In the genomic region with DNA sequence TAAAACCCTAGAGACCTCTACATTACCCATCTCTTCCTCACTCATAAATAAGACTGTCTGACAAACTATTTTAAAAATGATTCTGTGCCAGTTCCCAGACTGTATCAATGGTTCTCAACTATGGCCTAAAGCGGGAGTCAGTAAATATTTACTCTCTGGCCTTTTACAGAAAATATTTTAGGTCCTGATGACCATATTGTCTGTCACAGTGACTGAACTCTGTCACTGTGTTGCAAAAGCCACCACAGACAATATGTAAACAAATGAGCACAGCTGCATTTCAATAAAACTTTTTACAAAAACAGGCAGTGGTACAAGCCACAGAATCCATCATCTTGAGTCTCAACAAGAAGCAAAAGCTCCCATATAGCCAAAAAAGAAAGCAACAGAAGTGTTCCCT, we compare ENCODE assay signal across 1 cellular context.
TF ChIP-seq lines count a peak whose summit lies in the region.

No MANE protein-coding gene starts in this region.

TF ChIP-seq in HepG2, 621 proteins besides CTCF, POLR2A, EP300 and RAD21 (continued from another document and continues in another):
- TF ChIP-seq, protein P1, sequence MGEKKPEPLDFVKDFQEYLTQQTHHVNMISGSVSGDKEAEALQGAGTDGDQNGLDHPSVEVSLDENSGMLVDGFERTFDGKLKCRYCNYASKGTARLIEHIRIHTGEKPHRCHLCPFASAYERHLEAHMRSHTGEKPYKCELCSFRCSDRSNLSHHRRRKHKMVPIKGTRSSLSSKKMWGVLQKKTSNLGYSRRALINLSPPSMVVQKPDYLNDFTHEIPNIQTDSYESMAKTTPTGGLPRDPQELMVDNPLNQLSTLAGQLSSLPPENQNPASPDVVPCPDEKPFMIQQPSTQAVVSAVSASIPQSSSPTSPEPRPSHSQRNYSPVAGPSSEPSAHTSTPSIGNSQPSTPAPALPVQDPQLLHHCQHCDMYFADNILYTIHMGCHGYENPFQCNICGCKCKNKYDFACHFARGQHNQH (CRISPR knock-in tag; IDR thresholded peaks at IDR 0.05): peak; percentile 65; the same call in 1 of the 2 replicates
- TF ChIP-seq NR2F1 (CRISPR knock-in tag; IDR thresholded peaks at IDR 0.05) (0 out of 4 replicates have a peak, but pooled peaks of 1 of the 2 experiments have one; percentile 22), ATRX (CRISPR knock-in tag; IDR thresholded peaks at IDR 0.05; ENCODE audit: borderline replicate concordance) (no peak), ARNT2 (CRISPR knock-in tag; IDR thresholded peaks at IDR 0.05; ENCODE audit: low read depth) (no peak), ZNF567 (CRISPR knock-in tag; IDR thresholded peaks at IDR 0.05; ENCODE audit: borderline replicate concordance) (no peak), ZIK1 (CRISPR knock-in tag; IDR thresholded peaks at IDR 0.05; ENCODE audit: borderline replicate concordance, low read depth) (no peak), KDM4B (CRISPR knock-in tag; IDR thresholded peaks at IDR 0.05) (peak; percentile 58; the same call in 1 of the 2 replicates), ZNF282 (IDR thresholded peaks at IDR 0.05; ENCODE audit: partially characterized antibody) (no peak), POLR2AphosphoS2 (IDR thresholded peaks at IDR 0.05; ENCODE audit: low read depth, low read length) (no peak), ZBTB21 (CRISPR knock-in tag; IDR thresholded peaks at IDR 0.05) (peak; percentile 61; the same call in 1 of the 2 replicates), SMAD1 (CRISPR knock-in tag; IDR thresholded peaks at IDR 0.05; ENCODE audit: borderline replicate concordance, low read depth) (no peak), CAMTA2 (CRISPR knock-in tag; IDR thresholded peaks at IDR 0.05; ENCODE audit: borderline replicate concordance) (no peak), ZNF33B (CRISPR knock-in tag; IDR thresholded peaks at IDR 0.05) (no peak), CBX5 (CRISPR knock-in tag; IDR thresholded peaks at IDR 0.05; ENCODE audit: borderline replicate concordance) (0 out of 2 replicates have a peak, but pooled peaks have one; percentile 32), CHD4 (IDR thresholded peaks at IDR 0.05; ENCODE audit: borderline replicate concordance, low read length) (no peak), FOSL2 (CRISPR knock-in tag; IDR thresholded peaks at IDR 0.05) (peak; percentile 79), REL (CRISPR knock-in tag; conservative IDR thresholded peaks at IDR 0.05) (no peak), CREM (IDR thresholded peaks at IDR 0.05) (peak; percentile 76), CREM (CRISPR knock-in tag; IDR thresholded peaks at IDR 0.05) (no peak), BHLHE40 (IDR thresholded peaks at IDR 0.05; ENCODE audit: low read length) (no peak), EHMT2 (IDR thresholded peaks at IDR 0.05; ENCODE audit: borderline replicate concordance, low read depth, low read length) (no peak), ZNF337 (CRISPR knock-in tag; IDR thresholded peaks at IDR 0.05; ENCODE audit: borderline replicate concordance, low read depth) (no peak), TGIF2 (CRISPR knock-in tag; IDR thresholded peaks at IDR 0.05) (0 out of 2 replicates have a peak, but pooled peaks have one; percentile 30), SRSF9 (IDR thresholded peaks at IDR 0.05; ENCODE audit: borderline replicate concordance, insufficient read depth, low read depth, low read length, poor library complexity, severe bottlenecking) (no peak), MAF1 (CRISPR knock-in tag; IDR thresholded peaks at IDR 0.05; ENCODE audit: borderline replicate concordance) (no peak), GATAD1 (CRISPR knock-in tag; IDR thresholded peaks at IDR 0.05) (peak; percentile 35; the same call in 1 of the 2 replicates), ZNF749 (CRISPR knock-in tag; IDR thresholded peaks at IDR 0.05; ENCODE audit: borderline replicate concordance) (no peak)
- TF ChIP-seq, protein P2, sequence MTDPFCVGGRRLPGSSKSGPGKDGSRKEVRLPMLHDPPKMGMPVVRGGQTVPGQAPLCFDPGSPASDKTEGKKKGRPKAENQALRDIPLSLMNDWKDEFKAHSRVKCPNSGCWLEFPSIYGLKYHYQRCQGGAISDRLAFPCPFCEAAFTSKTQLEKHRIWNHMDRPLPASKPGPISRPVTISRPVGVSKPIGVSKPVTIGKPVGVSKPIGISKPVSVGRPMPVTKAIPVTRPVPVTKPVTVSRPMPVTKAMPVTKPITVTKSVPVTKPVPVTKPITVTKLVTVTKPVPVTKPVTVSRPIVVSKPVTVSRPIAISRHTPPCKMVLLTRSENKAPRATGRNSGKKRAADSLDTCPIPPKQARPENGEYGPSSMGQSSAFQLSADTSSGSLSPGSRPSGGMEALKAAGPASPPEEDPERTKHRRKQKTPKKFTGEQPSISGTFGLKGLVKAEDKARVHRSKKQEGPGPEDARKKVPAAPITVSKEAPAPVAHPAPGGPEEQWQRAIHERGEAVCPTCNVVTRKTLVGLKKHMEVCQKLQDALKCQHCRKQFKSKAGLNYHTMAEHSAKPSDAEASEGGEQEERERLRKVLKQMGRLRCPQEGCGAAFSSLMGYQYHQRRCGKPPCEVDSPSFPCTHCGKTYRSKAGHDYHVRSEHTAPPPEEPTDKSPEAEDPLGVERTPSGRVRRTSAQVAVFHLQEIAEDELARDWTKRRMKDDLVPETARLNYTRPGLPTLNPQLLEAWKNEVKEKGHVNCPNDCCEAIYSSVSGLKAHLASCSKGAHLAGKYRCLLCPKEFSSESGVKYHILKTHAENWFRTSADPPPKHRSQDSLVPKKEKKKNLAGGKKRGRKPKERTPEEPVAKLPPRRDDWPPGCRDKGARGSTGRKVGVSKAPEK (CRISPR knock-in tag; IDR thresholded peaks at IDR 0.05; ENCODE audit: borderline replicate concordance): no peak
- TF ChIP-seq, protein P3, sequence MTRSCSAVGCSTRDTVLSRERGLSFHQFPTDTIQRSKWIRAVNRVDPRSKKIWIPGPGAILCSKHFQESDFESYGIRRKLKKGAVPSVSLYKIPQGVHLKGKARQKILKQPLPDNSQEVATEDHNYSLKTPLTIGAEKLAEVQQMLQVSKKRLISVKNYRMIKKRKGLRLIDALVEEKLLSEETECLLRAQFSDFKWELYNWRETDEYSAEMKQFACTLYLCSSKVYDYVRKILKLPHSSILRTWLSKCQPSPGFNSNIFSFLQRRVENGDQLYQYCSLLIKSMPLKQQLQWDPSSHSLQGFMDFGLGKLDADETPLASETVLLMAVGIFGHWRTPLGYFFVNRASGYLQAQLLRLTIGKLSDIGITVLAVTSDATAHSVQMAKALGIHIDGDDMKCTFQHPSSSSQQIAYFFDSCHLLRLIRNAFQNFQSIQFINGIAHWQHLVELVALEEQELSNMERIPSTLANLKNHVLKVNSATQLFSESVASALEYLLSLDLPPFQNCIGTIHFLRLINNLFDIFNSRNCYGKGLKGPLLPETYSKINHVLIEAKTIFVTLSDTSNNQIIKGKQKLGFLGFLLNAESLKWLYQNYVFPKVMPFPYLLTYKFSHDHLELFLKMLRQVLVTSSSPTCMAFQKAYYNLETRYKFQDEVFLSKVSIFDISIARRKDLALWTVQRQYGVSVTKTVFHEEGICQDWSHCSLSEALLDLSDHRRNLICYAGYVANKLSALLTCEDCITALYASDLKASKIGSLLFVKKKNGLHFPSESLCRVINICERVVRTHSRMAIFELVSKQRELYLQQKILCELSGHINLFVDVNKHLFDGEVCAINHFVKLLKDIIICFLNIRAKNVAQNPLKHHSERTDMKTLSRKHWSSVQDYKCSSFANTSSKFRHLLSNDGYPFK (CRISPR knock-in tag; IDR thresholded peaks at IDR 0.05; ENCODE audit: borderline replicate concordance): no peak
- TF ChIP-seq, protein P4, sequence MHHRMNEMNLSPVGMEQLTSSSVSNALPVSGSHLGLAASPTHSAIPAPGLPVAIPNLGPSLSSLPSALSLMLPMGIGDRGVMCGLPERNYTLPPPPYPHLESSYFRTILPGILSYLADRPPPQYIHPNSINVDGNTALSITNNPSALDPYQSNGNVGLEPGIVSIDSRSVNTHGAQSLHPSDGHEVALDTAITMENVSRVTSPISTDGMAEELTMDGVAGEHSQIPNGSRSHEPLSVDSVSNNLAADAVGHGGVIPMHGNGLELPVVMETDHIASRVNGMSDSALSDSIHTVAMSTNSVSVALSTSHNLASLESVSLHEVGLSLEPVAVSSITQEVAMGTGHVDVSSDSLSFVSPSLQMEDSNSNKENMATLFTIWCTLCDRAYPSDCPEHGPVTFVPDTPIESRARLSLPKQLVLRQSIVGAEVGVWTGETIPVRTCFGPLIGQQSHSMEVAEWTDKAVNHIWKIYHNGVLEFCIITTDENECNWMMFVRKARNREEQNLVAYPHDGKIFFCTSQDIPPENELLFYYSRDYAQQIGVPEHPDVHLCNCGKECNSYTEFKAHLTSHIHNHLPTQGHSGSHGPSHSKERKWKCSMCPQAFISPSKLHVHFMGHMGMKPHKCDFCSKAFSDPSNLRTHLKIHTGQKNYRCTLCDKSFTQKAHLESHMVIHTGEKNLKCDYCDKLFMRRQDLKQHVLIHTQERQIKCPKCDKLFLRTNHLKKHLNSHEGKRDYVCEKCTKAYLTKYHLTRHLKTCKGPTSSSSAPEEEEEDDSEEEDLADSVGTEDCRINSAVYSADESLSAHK (CRISPR knock-in tag; IDR thresholded peaks at IDR 0.05; ENCODE audit: borderline replicate concordance): no peak
- TF ChIP-seq, protein P5, sequence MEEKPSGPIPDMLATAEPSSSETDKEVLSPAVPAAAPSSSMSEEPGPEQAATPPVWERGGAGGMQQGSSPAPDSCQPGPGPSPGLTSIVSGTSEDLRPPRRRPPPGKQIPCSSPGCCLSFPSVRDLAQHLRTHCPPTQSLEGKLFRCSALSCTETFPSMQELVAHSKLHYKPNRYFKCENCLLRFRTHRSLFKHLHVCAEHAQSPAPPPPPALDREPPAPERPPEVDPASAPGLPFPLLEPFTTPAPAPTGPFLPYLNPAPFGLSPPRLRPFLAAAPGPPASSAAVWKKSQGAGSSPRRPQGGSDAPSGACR (CRISPR knock-in tag; IDR thresholded peaks at IDR 0.05): no peak
- TF ChIP-seq, protein P6, sequence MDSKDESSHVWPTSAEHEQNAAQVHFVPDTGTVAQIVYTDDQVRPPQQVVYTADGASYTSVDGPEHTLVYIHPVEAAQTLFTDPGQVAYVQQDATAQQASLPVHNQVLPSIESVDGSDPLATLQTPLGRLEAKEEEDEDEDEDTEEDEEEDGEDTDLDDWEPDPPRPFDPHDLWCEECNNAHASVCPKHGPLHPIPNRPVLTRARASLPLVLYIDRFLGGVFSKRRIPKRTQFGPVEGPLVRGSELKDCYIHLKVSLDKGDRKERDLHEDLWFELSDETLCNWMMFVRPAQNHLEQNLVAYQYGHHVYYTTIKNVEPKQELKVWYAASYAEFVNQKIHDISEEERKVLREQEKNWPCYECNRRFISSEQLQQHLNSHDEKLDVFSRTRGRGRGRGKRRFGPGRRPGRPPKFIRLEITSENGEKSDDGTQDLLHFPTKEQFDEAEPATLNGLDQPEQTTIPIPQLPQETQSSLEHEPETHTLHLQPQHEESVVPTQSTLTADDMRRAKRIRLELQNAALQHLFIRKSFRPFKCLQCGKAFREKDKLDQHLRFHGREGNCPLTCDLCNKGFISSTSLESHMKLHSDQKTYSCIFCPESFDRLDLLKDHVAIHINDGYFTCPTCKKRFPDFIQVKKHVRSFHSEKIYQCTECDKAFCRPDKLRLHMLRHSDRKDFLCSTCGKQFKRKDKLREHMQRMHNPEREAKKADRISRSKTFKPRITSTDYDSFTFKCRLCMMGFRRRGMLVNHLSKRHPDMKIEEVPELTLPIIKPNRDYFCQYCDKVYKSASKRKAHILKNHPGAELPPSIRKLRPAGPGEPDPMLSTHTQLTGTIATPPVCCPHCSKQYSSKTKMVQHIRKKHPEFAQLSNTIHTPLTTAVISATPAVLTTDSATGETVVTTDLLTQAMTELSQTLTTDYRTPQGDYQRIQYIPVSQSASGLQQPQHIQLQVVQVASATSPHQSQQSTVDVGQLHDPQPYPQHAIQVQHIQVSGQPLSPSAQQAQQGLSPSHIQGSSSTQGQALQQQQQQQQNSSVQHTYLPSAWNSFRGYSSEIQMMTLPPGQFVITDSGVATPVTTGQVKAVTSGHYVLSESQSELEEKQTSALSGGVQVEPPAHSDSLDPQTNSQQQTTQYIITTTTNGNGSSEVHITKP (CRISPR knock-in tag; IDR thresholded peaks at IDR 0.05; ENCODE audit: low read depth): peak; percentile 41; the same call in 1 of the 2 replicates
- TF ChIP-seq, protein P7, sequence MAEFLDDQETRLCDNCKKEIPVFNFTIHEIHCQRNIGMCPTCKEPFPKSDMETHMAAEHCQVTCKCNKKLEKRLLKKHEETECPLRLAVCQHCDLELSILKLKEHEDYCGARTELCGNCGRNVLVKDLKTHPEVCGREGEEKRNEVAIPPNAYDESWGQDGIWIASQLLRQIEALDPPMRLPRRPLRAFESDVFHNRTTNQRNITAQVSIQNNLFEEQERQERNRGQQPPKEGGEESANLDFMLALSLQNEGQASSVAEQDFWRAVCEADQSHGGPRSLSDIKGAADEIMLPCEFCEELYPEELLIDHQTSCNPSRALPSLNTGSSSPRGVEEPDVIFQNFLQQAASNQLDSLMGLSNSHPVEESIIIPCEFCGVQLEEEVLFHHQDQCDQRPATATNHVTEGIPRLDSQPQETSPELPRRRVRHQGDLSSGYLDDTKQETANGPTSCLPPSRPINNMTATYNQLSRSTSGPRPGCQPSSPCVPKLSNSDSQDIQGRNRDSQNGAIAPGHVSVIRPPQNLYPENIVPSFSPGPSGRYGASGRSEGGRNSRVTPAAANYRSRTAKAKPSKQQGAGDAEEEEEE (CRISPR knock-in tag; IDR thresholded peaks at IDR 0.05; ENCODE audit: borderline replicate concordance): no peak
- TF ChIP-seq, protein P8, sequence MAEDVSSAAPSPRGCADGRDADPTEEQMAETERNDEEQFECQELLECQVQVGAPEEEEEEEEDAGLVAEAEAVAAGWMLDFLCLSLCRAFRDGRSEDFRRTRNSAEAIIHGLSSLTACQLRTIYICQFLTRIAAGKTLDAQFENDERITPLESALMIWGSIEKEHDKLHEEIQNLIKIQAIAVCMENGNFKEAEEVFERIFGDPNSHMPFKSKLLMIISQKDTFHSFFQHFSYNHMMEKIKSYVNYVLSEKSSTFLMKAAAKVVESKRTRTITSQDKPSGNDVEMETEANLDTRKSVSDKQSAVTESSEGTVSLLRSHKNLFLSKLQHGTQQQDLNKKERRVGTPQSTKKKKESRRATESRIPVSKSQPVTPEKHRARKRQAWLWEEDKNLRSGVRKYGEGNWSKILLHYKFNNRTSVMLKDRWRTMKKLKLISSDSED (CRISPR knock-in tag; IDR thresholded peaks at IDR 0.05): no peak
- TF ChIP-seq, protein P9, sequence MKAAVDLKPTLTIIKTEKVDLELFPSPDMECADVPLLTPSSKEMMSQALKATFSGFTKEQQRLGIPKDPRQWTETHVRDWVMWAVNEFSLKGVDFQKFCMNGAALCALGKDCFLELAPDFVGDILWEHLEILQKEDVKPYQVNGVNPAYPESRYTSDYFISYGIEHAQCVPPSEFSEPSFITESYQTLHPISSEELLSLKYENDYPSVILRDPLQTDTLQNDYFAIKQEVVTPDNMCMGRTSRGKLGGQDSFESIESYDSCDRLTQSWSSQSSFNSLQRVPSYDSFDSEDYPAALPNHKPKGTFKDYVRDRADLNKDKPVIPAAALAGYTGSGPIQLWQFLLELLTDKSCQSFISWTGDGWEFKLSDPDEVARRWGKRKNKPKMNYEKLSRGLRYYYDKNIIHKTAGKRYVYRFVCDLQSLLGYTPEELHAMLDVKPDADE (CRISPR knock-in tag; IDR thresholded peaks at IDR 0.05): no peak
- TF ChIP-seq, protein P10, sequence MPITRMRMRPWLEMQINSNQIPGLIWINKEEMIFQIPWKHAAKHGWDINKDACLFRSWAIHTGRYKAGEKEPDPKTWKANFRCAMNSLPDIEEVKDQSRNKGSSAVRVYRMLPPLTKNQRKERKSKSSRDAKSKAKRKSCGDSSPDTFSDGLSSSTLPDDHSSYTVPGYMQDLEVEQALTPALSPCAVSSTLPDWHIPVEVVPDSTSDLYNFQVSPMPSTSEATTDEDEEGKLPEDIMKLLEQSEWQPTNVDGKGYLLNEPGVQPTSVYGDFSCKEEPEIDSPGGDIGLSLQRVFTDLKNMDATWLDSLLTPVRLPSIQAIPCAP (CRISPR knock-in tag; IDR thresholded peaks at IDR 0.05; ENCODE audit: low read depth): no peak
